Comparison of ENCODE assay signal across 2 cellular contexts in genomic region chr11:18061351-18061750, GRCh38.
TF ChIP-seq lines count a peak whose summit lies in the region.

No MANE protein-coding gene starts in this region.

TF ChIP-seq in liver, 16 proteins besides CTCF, POLR2A, EP300 and RAD21:
- no peak for TF ChIP-seq MAX (IDR thresholded peaks at IDR 0.05)
- TF ChIP-seq HNF4A (conservative IDR thresholded peaks at IDR 0.05): peak; percentile 31 to 83
- no peak for TF ChIP-seq GABPA (IDR thresholded peaks at IDR 0.05 in 1 of 2, conservative IDR thresholded peaks at IDR 0.05 in 1 of 2)
- peak; percentile 32 for TF ChIP-seq SP1 (IDR thresholded peaks at IDR 0.05)
- peak; percentile 34 for TF ChIP-seq HNF4G (IDR thresholded peaks at IDR 0.05)
- TF ChIP-seq TAF1 (conservative IDR thresholded peaks at IDR 0.05): no peak
- peak; percentile 13 to 70 for TF ChIP-seq RXRA (IDR thresholded peaks at IDR 0.05)

TF ChIP-seq in HepG2, 621 proteins besides CTCF, POLR2A, EP300 and RAD21:
- TF ChIP-seq ZMYM2 (CRISPR knock-in tag; IDR thresholded peaks at IDR 0.05) (no peak), SMARCC2 (IDR thresholded peaks at IDR 0.05) (no peak), SSRP1 (CRISPR knock-in tag; IDR thresholded peaks at IDR 0.05) (no peak), ADNP (CRISPR knock-in tag; IDR thresholded peaks at IDR 0.05) (no peak), ZBTB33 (CRISPR knock-in tag; IDR thresholded peaks at IDR 0.05) (no peak), ZNF775 (CRISPR knock-in tag; IDR thresholded peaks at IDR 0.05; ENCODE audit: borderline replicate concordance) (no peak), CBFB (CRISPR knock-in tag; IDR thresholded peaks at IDR 0.05) (no peak), ZNF512B (CRISPR knock-in tag; IDR thresholded peaks at IDR 0.05; ENCODE audit: borderline replicate concordance) (no peak), ASH2L (IDR thresholded peaks at IDR 0.05; ENCODE audit: insufficient read length, low read depth, low read length) (no peak), SAP130 (CRISPR knock-in tag; IDR thresholded peaks at IDR 0.05; ENCODE audit: low read depth) (no peak)
TF ChIP-seq in HepG2: peak in this region for 0.
